Comparison of ENCODE assay signal across 9 cellular contexts in genomic region chr9:133731876-133732321, GRCh38. TPM values are rescaled to one million over a fixed set of nuclear protein-coding genes. Genes with fewer than 3 reads are reported as not detected.
DNase-seq lines count a peak whose midpoint lies in the region; ATAC-seq, FAIRE-seq and TF ChIP-seq lines count a peak whose summit lies in the region.
"Had no signal": no experiment of that assay in that cellular context is flagged by ENCODE, and none has a peak within 500 bp of the region (broad histone marks: within the 10 kb centered on the region; RNA-seq: fewer than 3 reads in every experiment).

No MANE protein-coding gene starts in this region.

- no peaks in the 10 kb centered on the region for H3K79me2 ChIP-seq in fibroblast of lung (ENCODE audit: control insufficient read depth, insufficient read depth, low read length)

- H3K36me3 ChIP-seq in cardiac muscle cell (no peaks in the 10 kb centered on the region), right atrium auricular region (no peaks in the 10 kb centered on the region), fibroblast of lung (ENCODE audit: control insufficient read depth, insufficient read depth, low read length) (no peaks in the 10 kb centered on the region)

- no peak overlapping the region for H3K4me2 ChIP-seq in fibroblast of lung (ENCODE audit: extremely low read depth, insufficient read depth, low read length)

- H3K9ac ChIP-seq in fibroblast of lung (ENCODE audit: insufficient read depth, low read length): no peak overlapping the region

- no peak overlapping the region for H2AFZ ChIP-seq in fibroblast of lung (ENCODE audit: low read length)

- H4K20me1 ChIP-seq in fibroblast of lung (ENCODE audit: control insufficient read depth, extremely low read depth, insufficient read depth, low read length): no peaks in the 10 kb centered on the region

- H3K9me3 ChIP-seq in cardiac muscle cell (ENCODE audit: low read depth) (no peaks in the 10 kb centered on the region), right atrium auricular region (no peaks in the 10 kb centered on the region), fibroblast of lung (ENCODE audit: control insufficient read depth, insufficient read depth, low read depth, low read length) (no peaks in the 10 kb centered on the region)

- H3K4me1 ChIP-seq in cardiac muscle cell (ENCODE audit: low read depth) (no peaks in the 10 kb centered on the region), right atrium auricular region (no peaks in the 10 kb centered on the region), fibroblast of lung (ENCODE audit: control insufficient read depth, extremely low read depth, insufficient read depth, low read length) (no peaks in the 10 kb centered on the region)

- TF ChIP-seq CTCF in cardiac muscle cell (IDR thresholded peaks at IDR 0.05; ENCODE audit: low read depth, low read length): no peak
- TF ChIP-seq CTCF in right atrium auricular region (IDR thresholded peaks at IDR 0.05): no peak
- no peak for TF ChIP-seq CTCF in fibroblast of lung (conservative IDR thresholded peaks at IDR 0.05 in 1 of 2, IDR thresholded peaks at IDR 0.05 in 1 of 2; ENCODE audit: low read depth in 1 of 2, low read length in 2 of 2)

- DNase-seq in cardiac muscle cell (ENCODE audit: low read depth in 1 of 2, low spot score in 1 of 2): peak; percentile 55 to 61
- DNase-seq in right atrium auricular region (ENCODE audit: low spot score): no peak
- peak; percentile 98 for DNase-seq in NCI-H69 (lab: John Stamatoyannopoulos, UW)
- peak; percentile 28 to 42 for DNase-seq in fibroblast of lung (ENCODE audit: low read depth in 2 of 2)
- peak; percentile 38 for DNase-seq in ureter (ENCODE audit: low spot score)
- no peak for DNase-seq in RCC 7860 (ENCODE audit: low spot score)

- H3K27me3 ChIP-seq in cardiac muscle cell (no peaks in the 10 kb centered on the region), right atrium auricular region (no peaks in the 10 kb centered on the region), fibroblast of lung (ENCODE audit: control insufficient read depth, insufficient read depth, low read length) (no peaks in the 10 kb centered on the region)

- no peak overlapping the region for H3K27ac ChIP-seq in cardiac muscle cell
- no peak overlapping the region for H3K27ac ChIP-seq in right atrium auricular region
- no peak overlapping the region for H3K27ac ChIP-seq in fibroblast of lung (ENCODE audit: insufficient read depth, low read length)

- ATAC-seq in GM21619 (IDR thresholded peaks at IDR 0.05; ENCODE audit: unreplicated experiment) (no peak), GM19351 (IDR thresholded peaks at IDR 0.05; ENCODE audit: unreplicated experiment) (no peak)

- H3K4me3 ChIP-seq in cardiac muscle cell: no peak overlapping the region
- no peak overlapping the region for H3K4me3 ChIP-seq in right atrium auricular region
- H3K4me3 ChIP-seq in fibroblast of lung (replicated peaks in 1 of 4; ENCODE audit: control extremely low read depth in 1 of 4, insufficient read depth in 1 of 4, low read depth in 3 of 4, low read length in 4 of 4): no peak overlapping the region

- FAIRE-seq in RCC 7860 (lab: Jason Lieb, UNC): no peak
- FAIRE-seq: colon had no signal

RNA-seq across cellular contexts. Expression of gene SARDH, which starts 6.3 kb away (rescaled TPM):
- total RNA-seq in cardiac muscle cell: 10.8 and 16.9 TPM in 2 replicates
- 6.0 and 8.5 TPM in 2 replicates for polyA plus RNA-seq in cardiac muscle cell
- under 1 TPM; 0.63 to 0.94 TPM for total RNA-seq in right atrium auricular region
- 4.8 and 9.0 TPM in 2 replicates for total RNA-seq in fibroblast of lung
- 0.49 and 2.5 TPM in 2 replicates for polyA plus RNA-seq in fibroblast of lung
- 0.93 and 4.8 TPM in 2 replicates for polyA plus RNA-seq in fibroblast of lung (2012)
- polyA minus RNA-seq in fibroblast of lung (ENCODE audit: low replicate concordance): 1.6 and 3.8 TPM in 2 replicates
- 4.1 TPM for total RNA-seq in ureter

Comparison
In these comparisons a context has a peak if more than half of its experiments do, and no peak if none do; other contexts are left out.
1. DNase-seq: peak in cardiac muscle cell (2 of 2), NCI-H69 (single experiment), fibroblast of lung (2 of 2) and ureter (single experiment); none in right atrium auricular region (single experiment) and RCC 7860 (single experiment).